ENCODE assay signal across 8 cellular contexts in genomic region chr11:59756496-59756840, GRCh38. TPM values are rescaled to one million over a fixed set of nuclear protein-coding genes. Genes with fewer than 3 reads are reported as not detected.
DNase-seq lines count a peak whose midpoint lies in the region; ATAC-seq and TF ChIP-seq lines count a peak whose summit lies in the region.

No MANE protein-coding gene starts in this region.

- H3K27me3 ChIP-seq in HUES48 (ENCODE audit: control insufficient read depth, insufficient read depth, low read length) (no peaks in the 10 kb centered on the region), hepatocyte (no peaks in the 10 kb centered on the region), spleen (replicated peaks in 1 of 7) (no peaks in the 10 kb centered on the region)

- CTCF ChIA-PET in activated CD8-positive, alpha-beta T cell treated with anti-CD3 and anti-CD28 coated beads for 36 hours (lab: Charles Lee), result interaction anchor here (0.9 to 6.0 kb wide), 6 partner anchors 10 to 53 kb away, joined by 3 to 92 read pairs (median 17); partner anchors contain the start of gene MRPL16

- DNase-seq in activated CD8-positive, alpha-beta T cell treated with anti-CD3 and anti-CD28 coated beads for 36 hours, result no peak
- DNase-seq in hepatocyte (ENCODE audit: low spot score), result no peak
- no peak for DNase-seq in spleen
- no peak for DNase-seq in hepatic stellate cell (ENCODE audit: low spot score)
- DNase-seq in lower leg skin (ENCODE audit: low spot score in 2 of 2), result no peak

- H3K4me1 ChIP-seq in HUES48 (ENCODE audit: control insufficient read depth, insufficient read depth, low read length), result peaks cover 14% of the 10 kb centered on the region
- peaks cover 18% of the 10 kb centered on the region for H3K4me1 ChIP-seq in hepatocyte (ENCODE audit: insufficient read depth)
- H3K4me1 ChIP-seq in spleen, result peaks cover 3 to 52% (median 27%) of the 10 kb centered on the region in 6 donors

- H3K9me2 ChIP-seq in hepatocyte (replicated peaks; ENCODE audit: insufficient read depth), result no peaks in the 10 kb centered on the region

- peaks cover 56% of the 10 kb centered on the region for H3K79me2 ChIP-seq in hepatocyte

- H3K27ac ChIP-seq in HUES48 (ENCODE audit: low read depth, low read length), result peak overlapping the region; percentile 90
- peak overlapping the region; percentile 99 for H3K27ac ChIP-seq in hepatocyte
- peak overlapping the region in 7 of 8 donors; percentile 44 to 98 (median 91) for H3K27ac ChIP-seq in spleen

- no peak overlapping the region for H3K9ac ChIP-seq in HUES48 (ENCODE audit: low read depth, low read length)

- intact Hi-C loops in activated CD8-positive, alpha-beta T cell treated with anti-CD3 and anti-CD28 coated beads for 36 hours (cut with micrococcal nuclease), result no loop called here
- intact Hi-C loops in spleen (cut with DNase I; ENCODE audit: low total_unique reads), result no loop called here
- intact Hi-C loops in lower leg skin (cut with DNase I; ENCODE audit: low total_unique reads), result no loop called here

- WGBS in hepatocyte (ENCODE audit: low lambda C conversion rate, missing lambda C conversion rate), result 47% methylated on average over 3 of the region's 3 CpGs
- WGBS in spleen, 5 donors, result 34 to 67% (median 46%) methylated on average over 3 of the region's 3 CpGs
- 19 to 25% methylated on average over 3 of the region's 3 CpGs for WGBS in lower leg skin, 2 donors

- H2AFZ ChIP-seq in hepatocyte, result no peak overlapping the region

- peaks cover 14% of the 10 kb centered on the region for H3K4me1 Mint-ChIP-seq in activated CD8-positive, alpha-beta T cell treated with anti-CD3 and anti-CD28 coated beads for 36 hours (ENCODE audit: low read depth)

- no peaks in the 10 kb centered on the region for H3K9me3 Mint-ChIP-seq in activated CD8-positive, alpha-beta T cell treated with anti-CD3 and anti-CD28 coated beads for 36 hours

- no peak for TF ChIP-seq POLR2A in spleen (IDR thresholded peaks at IDR 0.05)
- no peak for TF ChIP-seq POLR2A in lower leg skin (IDR thresholded peaks at IDR 0.05)

- H3K36me3 Mint-ChIP-seq in activated CD8-positive, alpha-beta T cell treated with anti-CD3 and anti-CD28 coated beads for 36 hours (ENCODE audit: low read depth), result no peaks in the 10 kb centered on the region

- H3K27me3 Mint-ChIP-seq in activated CD8-positive, alpha-beta T cell treated with anti-CD3 and anti-CD28 coated beads for 36 hours, result peaks cover under 1% of the 10 kb centered on the region

- H3K36me3 ChIP-seq in HUES48 (ENCODE audit: control insufficient read depth, insufficient read depth, low read length) (0 out of 2 replicates have a peak, but pooled peaks cover 2% of the 10 kb centered on the region), hepatocyte (replicated peaks; ENCODE audit: insufficient read depth, low read depth) (no peaks in the 10 kb centered on the region), spleen (peaks cover 0 to 11% (median 0%) of the 10 kb centered on the region in 6 donors)

- peaks cover 41% of the 10 kb centered on the region for H4K20me1 ChIP-seq in hepatocyte (ENCODE audit: insufficient read depth, poor library complexity, severe bottlenecking)

- no peak overlapping the region for H3K27ac Mint-ChIP-seq in activated CD8-positive, alpha-beta T cell treated with anti-CD3 and anti-CD28 coated beads for 36 hours

- peak overlapping the region; percentile 96 for H3K4me2 ChIP-seq in hepatocyte

- no peaks in the 10 kb centered on the region for H3K9me3 ChIP-seq in HUES48 (ENCODE audit: control insufficient read depth, insufficient read depth, low read length)
- H3K9me3 ChIP-seq in hepatocyte (ENCODE audit: low read depth), result no peaks in the 10 kb centered on the region
- H3K9me3 ChIP-seq in spleen, result no peaks in the 10 kb centered on the region

- H3K4me3 ChIP-seq in HUES48 (ENCODE audit: low read depth, low read length) (peak overlapping the region; percentile 94), hepatocyte (peak overlapping the region; percentile 99), spleen (peak overlapping the region in 6 of 8 donors; percentile 67 to 93 (median 76)), lower leg skin (ENCODE audit: low read depth, poor library complexity, severe bottlenecking) (no peak overlapping the region)

- POLR2A ChIA-PET in activated CD8-positive, alpha-beta T cell treated with anti-CD3 and anti-CD28 coated beads for 36 hours (lab: Charles Lee), result interaction anchor here (0.9 to 1.5 kb wide), 3 partner anchors 14 to 87 kb away, joined by 3 to 4 read pairs (median 3); no protein-coding TSS in a partner anchor

- H3K4me3 Mint-ChIP-seq in activated CD8-positive, alpha-beta T cell treated with anti-CD3 and anti-CD28 coated beads for 36 hours, result peak overlapping the region; percentile 78

- no peak for TF ChIP-seq CTCF in activated CD8-positive, alpha-beta T cell treated with anti-CD3 and anti-CD28 coated beads for 36 hours (IDR thresholded peaks at IDR 0.05)
- TF ChIP-seq CTCF in hepatocyte (IDR thresholded peaks at IDR 0.05; ENCODE audit: poor library complexity) (no peak), spleen (IDR thresholded peaks at IDR 0.05 in 8 of 11, conservative IDR thresholded peaks at IDR 0.05 in 3 of 11) (no peak), lower leg skin (IDR thresholded peaks at IDR 0.05) (no peak)

- ATAC-seq in activated CD8-positive, alpha-beta T cell treated with anti-CD3 and anti-CD28 coated beads for 36 hours, result no peak
- ATAC-seq in HG03520 (IDR thresholded peaks at IDR 0.05; ENCODE audit: unreplicated experiment), result no peak
- ATAC-seq in HG03159 (IDR thresholded peaks at IDR 0.05; ENCODE audit: unreplicated experiment), result no peak

RNA-seq across cellular contexts. Expression of gene STX3, which starts 1.3 kb away (rescaled TPM):
- 1 to 10 TPM; 8.3 to 9.5 TPM for total RNA-seq in activated CD8-positive, alpha-beta T cell treated with anti-CD3 and anti-CD28 coated beads for 36 hours
- total RNA-seq in hepatocyte (140 and 153 TPM in 2 replicates), spleen (10 to 100 TPM; 21.6 to 49.3 (median 30.9) TPM), lower leg skin (10 to 100 TPM; 23.5 to 39.4 (median 33.4) TPM)
- polyA plus RNA-seq in hepatocyte (65.3 and 73.1 TPM in 2 replicates), spleen (10 to 100 TPM in 1 of 3 donors, 1 to 10 TPM in 2; 5.1 to 10.9 (median 8.1) TPM)

RNA-seq across cellular contexts. Expression of gene OR10V1, which starts 42.8 kb away (rescaled TPM):
- not detected for total RNA-seq in activated CD8-positive, alpha-beta T cell treated with anti-CD3 and anti-CD28 coated beads for 36 hours
- total RNA-seq in hepatocyte (not detected in 2 replicates), spleen (not detected), lower leg skin (not detected)
- polyA plus RNA-seq in hepatocyte (not detected in 2 replicates), spleen (not detected)

RNA-seq across cellular contexts. Expression of gene MRPL16, which starts 54.1 kb away (rescaled TPM):
- total RNA-seq in activated CD8-positive, alpha-beta T cell treated with anti-CD3 and anti-CD28 coated beads for 36 hours, result 10 to 100 TPM; 76.4 to 78.7 TPM
- 37.3 and 51.3 TPM in 2 replicates for total RNA-seq in hepatocyte
- polyA plus RNA-seq in hepatocyte, result 59.3 and 62.0 TPM in 2 replicates
- total RNA-seq in spleen, result 10 to 100 TPM; 35.6 to 55.9 (median 43.7) TPM
- polyA plus RNA-seq in spleen, result 10 to 100 TPM; 65.5 to 78.9 (median 70.7) TPM
- total RNA-seq in lower leg skin, result 10 to 100 TPM; 21.4 to 35.6 (median 28.8) TPM
